ENCODE assay signal across 7 cellular contexts in genomic region chr10:82847242-82847641, GRCh38.
"Had no signal": no experiment of that assay in that cellular context is flagged by ENCODE, and none has a peak within 500 bp of the region (broad histone marks: within the 10 kb centered on the region; RNA-seq: fewer than 3 reads in every experiment).

No MANE protein-coding gene starts in this region.

- FAIRE-seq: G401.6, GM12891, GM12892, GM18507, GM19239 had no signal

- DNase-seq: GDM1, GF-D8 had no signal
